ENCODE assay signal across 13 cellular contexts in genomic region chr17:82247856-82248671, GRCh38. TPM values are rescaled to one million over a fixed set of nuclear protein-coding genes. Genes with fewer than 3 reads are reported as not detected.
A peak's percentile ranks its signal among the peaks of the same experiment; 100 is the strongest.
DNase-seq lines count a peak whose midpoint lies in the region; ATAC-seq and TF ChIP-seq lines count a peak whose summit lies in the region.
"Had no signal": no experiment of that assay in that cellular context is flagged by ENCODE, and none has a peak within 500 bp of the region (broad histone marks: within the 10 kb centered on the region; RNA-seq: fewer than 3 reads in every experiment).

No MANE protein-coding gene starts in this region.

- no TSS peak for BruUV-seq in A673 (replicated peaks; lab: Mats Ljungman, UMichigan)

- no peak for ATAC-seq in GM18505 (IDR thresholded peaks at IDR 0.05; ENCODE audit: unreplicated experiment)
- ATAC-seq in central memory CD8-positive, alpha-beta T cell (replicated peaks; ENCODE audit: extremely low read depth, poor library complexity, severe bottlenecking), result no peak
- ATAC-seq: naive thymus-derived CD4-positive, alpha-beta T cell; WTC11 had no signal

- peak; percentile 31 for TF ChIP-seq POLR2A in GM18505 (IDR thresholded peaks at IDR 0.05; ENCODE audit: borderline replicate concordance, extremely low read depth, insufficient read depth, insufficient read length)

- peaks cover 60% of the 10 kb centered on the region for H3K4me1 ChIP-seq in A673 (ENCODE audit: insufficient read depth, low read length, poor library complexity, severe bottlenecking)

- POLR2A ChIA-PET in A673 (lab: Charles Lee; ENCODE audit: low non-redundant PET), result no interaction called here
- POLR2A ChIA-PET in GM10248 (lab: Yijun Ruan, JAX), result no interaction called here

- H3K36me3 ChIP-seq in A673 (ENCODE audit: insufficient read depth, low read length, poor library complexity, severe bottlenecking), result peaks cover 99% of the 10 kb centered on the region

- no peaks in the 10 kb centered on the region for H3K27me3 ChIP-seq in A673 (replicated peaks; ENCODE audit: insufficient read depth, low read depth, low read length, poor library complexity)

- H3K9me3 Mint-ChIP-seq in central memory CD8-positive, alpha-beta T cell, result no peaks in the 10 kb centered on the region
- H3K9me3 Mint-ChIP-seq in neural crest cell, result no peaks in the 10 kb centered on the region
- H3K9me3 Mint-ChIP-seq: WTC11 had no signal

- CTCF ChIA-PET in A673 (lab: Charles Lee) (no interaction called here), GM10248 (lab: Yijun Ruan, JAX) (interaction anchor here (1.3 kb wide), 1 partner anchor 12 kb away, joined by 7 read pairs; no protein-coding TSS in a partner anchor)

- no peak for TF ChIP-seq CTCF in A673 (conservative IDR thresholded peaks at IDR 0.05; ENCODE audit: low read depth, low read length)
- no peak for TF ChIP-seq CTCF in neural crest cell (conservative IDR thresholded peaks at IDR 0.05)
- no peak for TF ChIP-seq CTCF in GM10248 (IDR thresholded peaks at IDR 0.05; ENCODE audit: control extremely low read depth, extremely low read depth, low read depth, missing control alignments)

- H3K27ac Mint-ChIP-seq in central memory CD8-positive, alpha-beta T cell (ENCODE audit: low read depth), result peak overlapping the region; percentile 35
- peak overlapping the region; percentile 5 for H3K27ac Mint-ChIP-seq in neural crest cell (ENCODE audit: unreplicated experiment)
- H3K27ac Mint-ChIP-seq: WTC11 had no signal

- H3K4me3 Mint-ChIP-seq in central memory CD8-positive, alpha-beta T cell, result no peak overlapping the region
- H3K4me3 Mint-ChIP-seq in neural crest cell, result no peak overlapping the region
- H3K4me3 Mint-ChIP-seq: WTC11 had no signal

- peak overlapping the region; percentile 73 for H3K27ac ChIP-seq in A673 (ENCODE audit: low read depth, low read length, poor library complexity, severe bottlenecking)

- intact Hi-C loops in A673 (cut with micrococcal nuclease; ENCODE audit: unreplicated experiment), result loop anchor here (10.0 kb wide), 1 partner anchor 167 kb away; the partner anchor contains the start of genes HEXD and OGFOD3

- no peaks in the 10 kb centered on the region for H3K27me3 Mint-ChIP-seq in central memory CD8-positive, alpha-beta T cell
- no peaks in the 10 kb centered on the region for H3K27me3 Mint-ChIP-seq in neural crest cell (ENCODE audit: low read depth)
- H3K27me3 Mint-ChIP-seq: naive thymus-derived CD4-positive, alpha-beta T cell had no signal

- no peak overlapping the region for H3K4me3 ChIP-seq in A673 (ENCODE audit: low read depth, low read length, poor library complexity, severe bottlenecking)

- peaks cover 43% of the 10 kb centered on the region for H3K4me1 Mint-ChIP-seq in central memory CD8-positive, alpha-beta T cell
- no peaks in the 10 kb centered on the region for H3K4me1 Mint-ChIP-seq in neural crest cell
- H3K4me1 Mint-ChIP-seq: WTC11 had no signal

- no peaks in the 10 kb centered on the region for H3K9me3 ChIP-seq in A673 (ENCODE audit: low read depth, low read length, poor library complexity, severe bottlenecking)

- DNase-seq in A673 (ENCODE audit: low spot score) (peak; percentile 46), neural crest cell (ENCODE audit: low read depth, low spot score) (no peak), NCI-H1694 treated with DMSO at 0.1 percent for 48 hours (lab: John Stamatoyannopoulos, UW) (no peak), GM10248 (ENCODE audit: extremely low spot score) (no peak), NCI-H1930 (lab: John Stamatoyannopoulos, UW) (no peak), NCI-H1417 treated with DMSO at 0.1 percent for 48 hours (lab: John Stamatoyannopoulos, UW) (no peak)
- no peak for DNase-seq in central memory CD8-positive, alpha-beta T cell (ENCODE audit: low spot score in 2 of 2)
- DNase-seq: islet precursor cell; naive thymus-derived CD4-positive, alpha-beta T cell; NCI-H1436 treated with DMSO at 0.1 percent for 48 hours; NCI-H526 treated with DMSO at 0.1 percent for 48 hours had no signal

- peaks cover 88% of the 10 kb centered on the region for H3K36me3 Mint-ChIP-seq in central memory CD8-positive, alpha-beta T cell (ENCODE audit: insufficient read depth)
- H3K36me3 Mint-ChIP-seq in neural crest cell (ENCODE audit: low read depth), result peaks cover 26% of the 10 kb centered on the region

RNA-seq across cellular contexts. Expression of gene SLC16A3, which starts 19.2 kb away (rescaled TPM):
- total RNA-seq in A673 (2021) (0.97 and 2.8 TPM in 2 replicates), neural crest cell (1.5 and 8.6 TPM in 2 replicates)

RNA-seq across cellular contexts. Expression of gene CSNK1D, which starts 25.4 kb away (rescaled TPM):
- 139 and 150 TPM in 2 replicates for total RNA-seq in A673 (2021)
- total RNA-seq in neural crest cell, result 163 and 165 TPM in 2 replicates

RNA-seq across cellular contexts. Expression of gene CCDC57, which starts 35.4 kb away (rescaled TPM):
- 43.6 and 58.8 TPM in 2 replicates for total RNA-seq in A673 (2021)
- 47.5 and 50.3 TPM in 2 replicates for total RNA-seq in neural crest cell
